In genomic region chrX:73962948-73963347, GRCh38 we compare ENCODE assay signal across 24 cellular contexts.
A peak's percentile ranks its signal among the peaks of the same experiment; 100 is the strongest.
DNase-seq lines count a peak whose midpoint lies in the region; ATAC-seq and TF ChIP-seq lines count a peak whose summit lies in the region.
"Had no signal": no experiment of that assay in that cellular context is flagged by ENCODE, and none has a peak within 500 bp of the region (broad histone marks: within the 10 kb centered on the region; RNA-seq: fewer than 3 reads in every experiment).

No MANE protein-coding gene starts in this region.

- H3K27ac Mint-ChIP-seq in T-helper 17 cell: peak overlapping the region; percentile 47

- peaks cover 13% of the 10 kb centered on the region for H3K4me1 Mint-ChIP-seq in T-helper 17 cell

- H3K27me3 Mint-ChIP-seq in T-helper 17 cell: no peaks in the 10 kb centered on the region
- H3K27me3 Mint-ChIP-seq: CD4-positive, CD25-positive, alpha-beta regulatory T cell had no signal

- peaks cover 0 to 14% of the 10 kb centered on the region in 2 donors for H3K4me1 ChIP-seq in right atrium auricular region
- H3K4me1 ChIP-seq in heart left ventricle: peaks cover 0 to 10% (median 0%) of the 10 kb centered on the region in 12 donors
- H3K4me1 ChIP-seq in iPS-18a (ENCODE audit: control insufficient read depth, low read depth, low read length): peaks cover 39% of the 10 kb centered on the region
- peaks cover 0 to 37% of the 10 kb centered on the region in 2 donors for H3K4me1 ChIP-seq in gastrocnemius medialis
- H3K4me1 ChIP-seq: BLaER1 had no signal

- no peak overlapping the region for H3K4me3 ChIP-seq in right atrium auricular region
- H3K4me3 ChIP-seq in heart left ventricle: no peak overlapping the region
- H3K4me3 ChIP-seq in iPS-18a (ENCODE audit: low read length): no peak overlapping the region
- H3K4me3 ChIP-seq in gastrocnemius medialis: no peak overlapping the region
- H3K4me3 ChIP-seq in dorsolateral prefrontal cortex: no peak overlapping the region
- H3K4me3 ChIP-seq: BLaER1, MG63, SJCRH30 had no signal

- H3K9me3 ChIP-seq in right atrium auricular region (no peaks in the 10 kb centered on the region), heart left ventricle (no peaks in the 10 kb centered on the region), T-helper 17 cell (ENCODE audit: control insufficient read depth, low read length, poor library complexity, severe bottlenecking) (no peaks in the 10 kb centered on the region), iPS-18a (ENCODE audit: control insufficient read depth, low read depth, low read length) (no peaks in the 10 kb centered on the region), gastrocnemius medialis (no peaks in the 10 kb centered on the region)
- H3K9me3 ChIP-seq: BLaER1, MG63, SJCRH30 had no signal

- TF ChIP-seq CTCF in right atrium auricular region (IDR thresholded peaks at IDR 0.05) (no peak), heart left ventricle (IDR thresholded peaks at IDR 0.05) (no peak), gastrocnemius medialis (IDR thresholded peaks at IDR 0.05 in 4 of 5, conservative IDR thresholded peaks at IDR 0.05 in 1 of 5) (no peak), dorsolateral prefrontal cortex (IDR thresholded peaks at IDR 0.05 in 54 of 56, conservative IDR thresholded peaks at IDR 0.05 in 2 of 56; ENCODE audit: low read depth in 1 of 56, partially characterized antibody in 56 of 56) (no peak)

- in situ Hi-C loops in gastrocnemius medialis (cut with MboI; ENCODE audit: low sequenced_read_pairs in 4 of 4): no loop called here

- H3K36me3 Mint-ChIP-seq in T-helper 17 cell (ENCODE audit: low read depth): no peaks in the 10 kb centered on the region

- intact Hi-C loops in heart left ventricle (cut with DNase I) (no loop called here), gastrocnemius medialis (cut with DNase I; ENCODE audit: low total_unique reads) (loop anchor here (1.0 to 5.0 kb wide), 2 partner anchors 19 to 329 kb away; no protein-coding TSS in a partner anchor), dorsolateral prefrontal cortex (cut with DNase I) (loop anchor here in 1 of 2 donors (10.0 kb wide), 1 partner anchor 52 kb away; no protein-coding TSS in a partner anchor)

- ATAC-seq in heart left ventricle (no peak), T-helper 17 cell (no peak), gastrocnemius medialis (peak; percentile 52 to 53), GM19452 (IDR thresholded peaks at IDR 0.05; ENCODE audit: unreplicated experiment) (no peak)
- ATAC-seq: PC-3, SK-N-SH treated with all-trans-retinoic acid at 6 μM for 48 hours had no signal

- no peak overlapping the region for H3K9ac ChIP-seq in iPS-18a (ENCODE audit: low read length)
- H3K9ac ChIP-seq: BLaER1 had no signal

- TF ChIP-seq POLR2A in heart left ventricle (IDR thresholded peaks at IDR 0.05) (no peak), gastrocnemius medialis (IDR thresholded peaks at IDR 0.05) (no peak)

- H3K36me3 ChIP-seq in right atrium auricular region (no peaks in the 10 kb centered on the region), heart left ventricle (peaks cover 0 to 12% (median 0%) of the 10 kb centered on the region in 9 donors), iPS-18a (ENCODE audit: control insufficient read depth, low read depth, low read length) (peaks cover 6% of the 10 kb centered on the region), gastrocnemius medialis (no peaks in the 10 kb centered on the region)

- H3K4me3 Mint-ChIP-seq in T-helper 17 cell: no peak overlapping the region

- no peak for DNase-seq in right atrium auricular region (ENCODE audit: low spot score)
- DNase-seq in heart left ventricle: no peak
- DNase-seq in T-helper 17 cell: no peak
- DNase-seq in gastrocnemius medialis: peak in 1 of 2 donors; percentile 48
- DNase-seq in SKM-1 treated with dmso at 0.1 percent for 144 hours (lab: John Stamatoyannopoulos, UW; ENCODE audit: unreplicated experiment): no peak
- DNase-seq in dorsolateral prefrontal cortex: no peak
- DNase-seq: CD4-positive, CD25-positive, alpha-beta regulatory T cell; DMS53; GOT3; HCEC 1CT; IMR-90; KG1; NCI-H2029; NCI-H446 treated with DMSO at 0.1 percent for 48 hours; NCI-H526; NCI-H82; NK-92 treated with Interleukin-12 subunit alpha and Interleukin-12 subunit beta, amount 100 ng/mL, for 24 hours; PC-3; SJCRH30 had no signal

- H3K27ac ChIP-seq in right atrium auricular region: peak overlapping the region; percentile 30 to 33
- H3K27ac ChIP-seq in heart left ventricle: peak overlapping the region in 4 of 12 donors; percentile 7 to 68 (median 49)
- H3K27ac ChIP-seq in iPS-18a (ENCODE audit: low read length): peak overlapping the region; percentile 4
- H3K27ac ChIP-seq in gastrocnemius medialis: peak overlapping the region; percentile 76 to 86 (median 80)
- no peak overlapping the region for H3K27ac ChIP-seq in dorsolateral prefrontal cortex
- H3K27ac ChIP-seq: BLaER1, SJCRH30 had no signal

- WGBS in heart left ventricle, 4 donors: 94 to 95% (median 94%) methylated on average over 8 of the region's 8 CpGs

- H3K27me3 ChIP-seq in right atrium auricular region (no peaks in the 10 kb centered on the region), heart left ventricle (no peaks in the 10 kb centered on the region), iPS-18a (ENCODE audit: control insufficient read depth, insufficient read depth, low read length) (no peaks in the 10 kb centered on the region), gastrocnemius medialis (no peaks in the 10 kb centered on the region), dorsolateral prefrontal cortex (no peaks in the 10 kb centered on the region)
- H3K27me3 ChIP-seq: BLaER1, MG63, SJCRH30 had no signal

Comparison
In these comparisons a context has a peak if more than half of its experiments do, and no peak if none do; other contexts are left out.
1. H3K27ac ChIP-seq: peak in right atrium auricular region (2 of 2), iPS-18a (single experiment) and gastrocnemius medialis (4 of 4); none in dorsolateral prefrontal cortex (0 of 59).
2. ATAC-seq: peak in gastrocnemius medialis (2 of 2); none in heart left ventricle (0 of 4), T-helper 17 cell (single experiment) and GM19452 (single experiment).